Comparison of ENCODE assay signal across 16 cellular contexts in the genomic region with DNA sequence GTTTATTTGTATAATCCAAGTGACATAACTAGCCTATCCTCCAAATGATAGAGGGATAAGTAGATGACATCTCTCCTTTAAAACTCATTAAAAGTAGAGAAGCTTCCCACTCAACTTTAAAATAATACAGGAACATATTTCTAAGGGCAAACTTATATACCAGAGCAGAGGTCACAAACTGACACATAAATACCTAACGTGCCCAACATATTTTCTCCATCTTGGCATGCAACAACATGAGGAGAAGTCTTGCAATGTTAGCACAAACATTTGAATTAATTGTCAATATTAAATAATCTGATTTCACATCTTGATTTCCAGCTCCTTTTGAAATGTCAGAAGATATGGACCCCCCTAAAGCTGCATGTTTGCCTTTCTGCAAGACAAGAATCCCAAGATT.
A peak's percentile ranks its signal among the peaks of the same experiment; 100 is the strongest.
DNase-seq lines count a peak whose midpoint lies in the region; ATAC-seq lines count a peak whose summit lies in the region.
"Had no signal": no experiment of that assay in that cellular context is flagged by ENCODE, and none has a peak within 500 bp of the region (broad histone marks: within the 10 kb centered on the region; RNA-seq: fewer than 3 reads in every experiment).

No MANE protein-coding gene starts in this region.

- no peak overlapping the region for H3K4me3 ChIP-seq in adipocyte (ENCODE audit: low read length)
- H3K4me3 ChIP-seq: A549, BLaER1, GM23248, HAP-1 had no signal

- H3K4me1 ChIP-seq in adipocyte (ENCODE audit: control insufficient read depth, insufficient read depth, low read length) = no peaks in the 10 kb centered on the region
- H3K4me1 ChIP-seq: BLaER1, HAP-1 had no signal

- H3K9me3 ChIP-seq in adipocyte (ENCODE audit: control insufficient read depth, low read length) = no peaks in the 10 kb centered on the region
- H3K9me3 ChIP-seq: A549, BLaER1, HAP-1 had no signal

- no peak for ATAC-seq in HG03039 (IDR thresholded peaks at IDR 0.05; ENCODE audit: unreplicated experiment)
- ATAC-seq: A549, HepG2 had no signal

- DNase-seq in EL (peak; percentile 70), adipocyte (ENCODE audit: low read depth) (peak; percentile 43), iris pigment epithelial cell (ENCODE audit: low read depth) (peak; percentile 5), inferior parietal cortex (ENCODE audit: extremely low spot score) (no peak), NCI-H187 treated with DMSO at 0.1 percent for 48 hours (lab: John Stamatoyannopoulos, UW) (no peak), NCI-H1092 (lab: John Stamatoyannopoulos, UW) (no peak)
- DNase-seq: CD4-positive, alpha-beta memory T cell; DMS153; GDM1; GM23248; KBM-7 had no signal

- H3K9ac ChIP-seq in adipocyte (ENCODE audit: low read length) = no peak overlapping the region
- H3K9ac ChIP-seq: BLaER1, GM23248 had no signal

- no peaks in the 10 kb centered on the region for H3K27me3 ChIP-seq in adipocyte (replicated peaks; ENCODE audit: control insufficient read depth, insufficient read depth, low read length)
- H3K27me3 ChIP-seq: BLaER1 had no signal

- H3K36me3 ChIP-seq in adipocyte (ENCODE audit: control insufficient read depth, insufficient read depth, low read length, severe bottlenecking) = no peaks in the 10 kb centered on the region
- H3K36me3 ChIP-seq: BLaER1, HAP-1 had no signal

Comparison
In these comparisons a context has a peak if more than half of its experiments do, and no peak if none do; other contexts are left out.
1. DNase-seq: peak in EL (single experiment), adipocyte (single experiment) and iris pigment epithelial cell (single experiment); none in inferior parietal cortex (single experiment), NCI-H187 treated with DMSO at 0.1 percent for 48 hours (single experiment) and NCI-H1092 (single experiment).